25 cellular contexts compared by ENCODE assay signal in genomic region chr7:16627236-16627635, GRCh38. TPM values are rescaled to one million over a fixed set of nuclear protein-coding genes. Genes with fewer than 3 reads are reported as not detected.
DNase-seq lines count a peak whose midpoint lies in the region; ATAC-seq, FAIRE-seq and TF ChIP-seq lines count a peak whose summit lies in the region.
"Had no signal": no experiment of that assay in that cellular context is flagged by ENCODE, and none has a peak within 500 bp of the region (broad histone marks: within the 10 kb centered on the region; RNA-seq: fewer than 3 reads in every experiment).

No MANE protein-coding gene starts in this region.

- no peak for TF ChIP-seq CTCF in PC-3 (conservative IDR thresholded peaks at IDR 0.05; ENCODE audit: low read depth, low read length)
- no peak for TF ChIP-seq CTCF in fibroblast of lung (conservative IDR thresholded peaks at IDR 0.05 in 1 of 2, IDR thresholded peaks at IDR 0.05 in 1 of 2; ENCODE audit: low read depth in 1 of 2, low read length in 2 of 2)

- H3K36me3 ChIP-seq in PC-3 (ENCODE audit: low read depth, low read length) (no peaks in the 10 kb centered on the region), fibroblast of lung (ENCODE audit: control insufficient read depth, insufficient read depth, low read length) (peaks cover 3% of the 10 kb centered on the region), small intestine (ENCODE audit: control insufficient read depth in 2 of 2, insufficient read depth in 2 of 2, low read length in 2 of 2) (peaks cover 2 to 8% of the 10 kb centered on the region in 2 donors)
- H3K36me3 ChIP-seq: prostate gland had no signal

- FAIRE-seq in small intestine (lab: Jason Lieb, UNC): peak; percentile 36
- FAIRE-seq: GM12878 had no signal

- H3K4me2 ChIP-seq in PC-3 (ENCODE audit: low read length) (0 out of 2 replicates have a peak overlapping the region, but pooled peaks have one; percentile 2), fibroblast of lung (ENCODE audit: extremely low read depth, insufficient read depth, low read length) (peak overlapping the region; percentile 23)

- 43 to 51% (median 47%) methylated on average over 2 of the region's 2 CpGs for WGBS in small intestine, 3 donors

- POLR2A ChIA-PET in PC-3 (lab: Charles Lee; ENCODE audit: unreplicated experiment): no interaction called here

- H3K4me3 ChIP-seq in PC-3 (ENCODE audit: low read length): no peak overlapping the region
- H3K4me3 ChIP-seq in fibroblast of lung (replicated peaks in 1 of 4; ENCODE audit: control extremely low read depth in 1 of 4, insufficient read depth in 1 of 4, low read depth in 3 of 4, low read length in 4 of 4): no peak overlapping the region
- no peak overlapping the region for H3K4me3 ChIP-seq in small intestine (ENCODE audit: low read depth in 1 of 2, low read length in 2 of 2)
- H3K4me3 ChIP-seq: GM12878, heart right ventricle, lower lobe of right lung, prostate gland, upper lobe of left lung had no signal

- H3K9me3 ChIP-seq in PC-3 (ENCODE audit: low read length) (no peaks in the 10 kb centered on the region), fibroblast of lung (ENCODE audit: control insufficient read depth, insufficient read depth, low read depth, low read length) (no peaks in the 10 kb centered on the region), small intestine (ENCODE audit: control insufficient read depth, low read depth) (no peaks in the 10 kb centered on the region)
- H3K9me3 ChIP-seq: heart right ventricle, lower lobe of right lung, prostate gland, upper lobe of left lung had no signal

- no peaks in the 10 kb centered on the region for H3K9me2 ChIP-seq in PC-3 (replicated peaks; ENCODE audit: low read length)

- no peak overlapping the region for H2AFZ ChIP-seq in PC-3 (ENCODE audit: low read length)
- no peak overlapping the region for H2AFZ ChIP-seq in fibroblast of lung (ENCODE audit: low read length)

- BruUV-seq in PC-3 (replicated peaks; lab: Mats Ljungman, UMichigan): no TSS peak

- H3K27ac ChIP-seq in PC-3 (ENCODE audit: low read length): no peak overlapping the region
- no peak overlapping the region for H3K27ac ChIP-seq in fibroblast of lung (ENCODE audit: insufficient read depth, low read length)
- H3K27ac ChIP-seq in small intestine (ENCODE audit: low read depth in 1 of 2, low read length in 1 of 2): no peak overlapping the region
- H3K27ac ChIP-seq: heart right ventricle, lower lobe of right lung, prostate gland, upper lobe of left lung, VCaP had no signal

- CTCF ChIA-PET in PC-3 (lab: Charles Lee): no interaction called here

- no peak overlapping the region for H3K9ac ChIP-seq in PC-3 (ENCODE audit: low read length)
- no peak overlapping the region for H3K9ac ChIP-seq in fibroblast of lung (ENCODE audit: insufficient read depth, low read length)

- DNase-seq in EL: peak; percentile 43
- peak; percentile 36 for DNase-seq in PC-3
- peak; percentile 18 to 72 for DNase-seq in fibroblast of lung (ENCODE audit: low read depth in 2 of 2)
- DNase-seq in small intestine: no peak
- no peak for DNase-seq in NCI-H1092 (lab: John Stamatoyannopoulos, UW)
- no peak for DNase-seq in HuH-7.5 (ENCODE audit: low spot score)
- DNase-seq: activated CD4-positive, alpha-beta T cell treated with anti-CD3 and anti-CD28 coated beads for 4 hours; CD4-positive, CD25-positive, alpha-beta regulatory T cell; foreskin melanocyte; heart right ventricle; lower lobe of right lung; NCI-H1048; NCI-H1694; NCI-H446 treated with DMSO at 0.1 percent for 48 hours; NCI-H774; occipital lobe; stimulated activated naive B cell treated with anti-CD40 and anti-IgM and Interleukin-4, amounts not matched to agents 10 μg/mL and 1 μg/mL and 100 μg/mL, for 72 hours; T-helper 9 cell; upper lobe of left lung had no signal

- H3K27me3 ChIP-seq in PC-3 (ENCODE audit: low read length): no peaks in the 10 kb centered on the region
- H3K27me3 ChIP-seq in fibroblast of lung (ENCODE audit: control insufficient read depth, insufficient read depth, low read length): no peaks in the 10 kb centered on the region
- H3K27me3 ChIP-seq in small intestine (ENCODE audit: control insufficient read depth in 2 of 2, insufficient read depth in 2 of 2, low read length in 2 of 2): no peaks in the 10 kb centered on the region
- H3K27me3 ChIP-seq: heart right ventricle, upper lobe of left lung had no signal

- H3K79me2 ChIP-seq in PC-3 (ENCODE audit: low read length): no peaks in the 10 kb centered on the region
- no peaks in the 10 kb centered on the region for H3K79me2 ChIP-seq in fibroblast of lung (ENCODE audit: control insufficient read depth, insufficient read depth, low read length)

- H3F3A ChIP-seq in PC-3 (ENCODE audit: low read length, unreplicated experiment): no peaks in the 10 kb centered on the region

- intact Hi-C loops in PC-3 (cut with micrococcal nuclease): no loop called here

- H3K4me1 ChIP-seq in PC-3 (ENCODE audit: insufficient read depth, low read length): peaks cover 7% of the 10 kb centered on the region
- no peaks in the 10 kb centered on the region for H3K4me1 ChIP-seq in fibroblast of lung (ENCODE audit: control insufficient read depth, extremely low read depth, insufficient read depth, low read length)
- peaks cover 0 to 2% of the 10 kb centered on the region in 2 donors for H3K4me1 ChIP-seq in small intestine (ENCODE audit: control insufficient read depth in 2 of 2, insufficient read depth in 1 of 2, low read depth in 1 of 2, low read length in 1 of 2)
- H3K4me1 ChIP-seq: heart right ventricle, prostate gland, upper lobe of left lung had no signal

- no peaks in the 10 kb centered on the region for H4K20me1 ChIP-seq in PC-3 (ENCODE audit: low read length)
- no peaks in the 10 kb centered on the region for H4K20me1 ChIP-seq in fibroblast of lung (ENCODE audit: control insufficient read depth, extremely low read depth, insufficient read depth, low read length)

- ATAC-seq in PC-3 (peak; percentile 56), HG03432 (IDR thresholded peaks at IDR 0.05; ENCODE audit: unreplicated experiment) (no peak)
- ATAC-seq: GM12878; HCT116; heart right ventricle; lower lobe of right lung; natural killer cell treated with Interleukin-12 subunit alpha and Interleukin-12 subunit beta and Interleukin-15 and Interleukin-18, amount 100 ng/mL, for 72 hours; stimulated activated naive B cell treated with anti-CD40 and anti-IgM and Interleukin-4, amounts not matched to agents 10 μg/mL and 1 μg/mL and 100 μg/mL, for 72 hours had no signal

RNA-seq across cellular contexts. Expression of gene ANKMY2, which starts 18.3 kb away (rescaled TPM):
- total RNA-seq in PC-3 (2014; rRNA removed) (7.7 and 8.5 TPM in 2 replicates), fibroblast of lung (33.1 and 50.4 TPM in 2 replicates)
- polyA plus RNA-seq in fibroblast of lung (23.9 and 34.3 TPM in 2 replicates), small intestine (10 to 100 TPM; 13.9 to 14.3 (median 14.1) TPM)
- 17.2 and 21.1 TPM in 2 replicates for polyA plus RNA-seq in fibroblast of lung (2012)
- 5.8 and 6.6 TPM in 2 replicates for polyA minus RNA-seq in fibroblast of lung (ENCODE audit: low replicate concordance)

RNA-seq across cellular contexts. Expression of gene BZW2, which starts 18.7 kb away (rescaled TPM):
- 86.1 and 94.1 TPM in 2 replicates for total RNA-seq in PC-3 (2014; rRNA removed)
- 39.3 and 43.3 TPM in 2 replicates for total RNA-seq in fibroblast of lung
- 88.8 and 95.5 TPM in 2 replicates for polyA plus RNA-seq in fibroblast of lung
- 59.9 and 72.9 TPM in 2 replicates for polyA plus RNA-seq in fibroblast of lung (2012)
- 30.0 and 40.3 TPM in 2 replicates for polyA minus RNA-seq in fibroblast of lung (ENCODE audit: low replicate concordance)
- 10 to 100 TPM; 21.9 to 60.6 (median 30.5) TPM for polyA plus RNA-seq in small intestine

Comparison
In these comparisons a context has a peak if more than half of its experiments do, and no peak if none do; other contexts are left out.
1. DNase-seq: peak in EL (single experiment), PC-3 (single experiment) and fibroblast of lung (2 of 2); none in small intestine (single experiment), NCI-H1092 (single experiment) and HuH-7.5 (single experiment).